Comparison of ENCODE assay signal across 14 cellular contexts in genomic region chr12:27841392-27841882, GRCh38.
DNase-seq lines count a peak whose midpoint lies in the region; ATAC-seq, FAIRE-seq and TF ChIP-seq lines count a peak whose summit lies in the region.
"Had no signal": no experiment of that assay in that cellular context is flagged by ENCODE, and none has a peak within 500 bp of the region (broad histone marks: within the 10 kb centered on the region; RNA-seq: fewer than 3 reads in every experiment).

No MANE protein-coding gene starts in this region.

- dilution Hi-C loops in endothelial cell of umbilical vein (cut with MboI; ENCODE audit: extremely low pct_ligation_motif_present, low sequenced_read_pairs) = no loop called here

- H3K4me3 Mint-ChIP-seq in activated naive CD4-positive, alpha-beta T cell treated with anti-CD3 and anti-CD28 coated beads, Interleukin-2, amount 10 ng/mL, durations not matched to agents 7 days and 5 days = no peak overlapping the region
- H3K4me3 Mint-ChIP-seq: activated CD4-positive, alpha-beta memory T cell treated with anti-CD3 and anti-CD28 coated beads, Interleukin-2, amount 10 ng/mL, durations not matched to agents 7 days and 5 days had no signal

- H2AFZ ChIP-seq in endothelial cell of umbilical vein (ENCODE audit: low read depth, low read length) = no peak overlapping the region

- intact Hi-C loops in A673 (cut with micrococcal nuclease; ENCODE audit: unreplicated experiment) = loop anchor here (10.0 kb wide), 1 partner anchor 1033 kb away; no protein-coding TSS in a partner anchor
- intact Hi-C loops in endothelial cell of umbilical vein (cut with micrococcal nuclease) = loop anchor here (1.0 kb wide), 1 partner anchor 19 kb away; no protein-coding TSS in a partner anchor
- intact Hi-C loops in heart right ventricle (cut with DNase I) = no loop called here

- no peaks in the 10 kb centered on the region for H3K36me3 Mint-ChIP-seq in activated naive CD4-positive, alpha-beta T cell treated with anti-CD3 and anti-CD28 coated beads, Interleukin-2, amount 10 ng/mL, durations not matched to agents 7 days and 5 days

- POLR2A ChIA-PET in A673 (lab: Charles Lee; ENCODE audit: low non-redundant PET) = no interaction called here
- POLR2A ChIA-PET in endothelial cell of umbilical vein (lab: Charles Lee) = no interaction called here

- no peaks in the 10 kb centered on the region for H3K4me1 Mint-ChIP-seq in activated naive CD4-positive, alpha-beta T cell treated with anti-CD3 and anti-CD28 coated beads, Interleukin-2, amount 10 ng/mL, durations not matched to agents 7 days and 5 days
- H3K4me1 Mint-ChIP-seq: activated CD4-positive, alpha-beta memory T cell treated with anti-CD3 and anti-CD28 coated beads, Interleukin-2, amount 10 ng/mL, durations not matched to agents 7 days and 5 days had no signal

- CTCF ChIA-PET in A673 (lab: Charles Lee) (no interaction called here), endothelial cell of umbilical vein (lab: Charles Lee) (interaction anchor here (1.3 to 3.3 kb wide), 4 partner anchors 11 to 62 kb away, joined by 3 to 43 read pairs (median 8); partner anchors contain the start of genes KLHL42 and MANSC4)
- CTCF ChIA-PET in activated naive CD4-positive, alpha-beta T cell treated with anti-CD3 and anti-CD28 coated beads, Interleukin-2, amount 10 ng/mL, durations not matched to agents 7 days and 5 days (lab: Charles Lee) = interaction anchor here (0.6 kb wide), 1 partner anchor 109 kb away, joined by 3 read pairs; no protein-coding TSS in a partner anchor

- H3K4me2 ChIP-seq in endothelial cell of umbilical vein (ENCODE audit: insufficient read depth, low read length) = no peak overlapping the region

- H3K9me3 ChIP-seq in A673 (ENCODE audit: low read depth, low read length, poor library complexity, severe bottlenecking) = no peaks in the 10 kb centered on the region
- H3K9me3 ChIP-seq in endothelial cell of umbilical vein (replicated peaks; ENCODE audit: control insufficient read depth, insufficient read depth, low read length) = no peaks in the 10 kb centered on the region
- peaks cover 0 to 8% (median 0%) of the 10 kb centered on the region in 11 donors for H3K9me3 ChIP-seq in heart right ventricle
- H3K9me3 ChIP-seq: psoas muscle had no signal

- no TSS peak for BruUV-seq in A673 (replicated peaks; lab: Mats Ljungman, UMichigan)
- no TSS peak for BruUV-seq in endothelial cell of umbilical vein (replicated peaks; lab: Mats Ljungman, UMichigan)

- H3K9ac ChIP-seq in endothelial cell of umbilical vein (replicated peaks; ENCODE audit: extremely low read depth, insufficient read depth, low read length) = no peak overlapping the region

- TF ChIP-seq CTCF in A673 (conservative IDR thresholded peaks at IDR 0.05; ENCODE audit: low read depth, low read length) = no peak
- no peak for TF ChIP-seq CTCF in endothelial cell of umbilical vein (IDR thresholded peaks at IDR 0.05; ENCODE audit: extremely low read depth in 1 of 2, insufficient read depth in 1 of 2, low read depth in 1 of 2, low read length in 2 of 2)
- TF ChIP-seq CTCF in heart right ventricle (IDR thresholded peaks at IDR 0.05) = no peak

- no peak overlapping the region for H3K27ac Mint-ChIP-seq in activated naive CD4-positive, alpha-beta T cell treated with anti-CD3 and anti-CD28 coated beads, Interleukin-2, amount 10 ng/mL, durations not matched to agents 7 days and 5 days
- H3K27ac Mint-ChIP-seq: activated CD4-positive, alpha-beta memory T cell treated with anti-CD3 and anti-CD28 coated beads, Interleukin-2, amount 10 ng/mL, durations not matched to agents 7 days and 5 days had no signal

- H3K79me2 ChIP-seq in endothelial cell of umbilical vein (ENCODE audit: control insufficient read depth, insufficient read depth, low read length) = no peaks in the 10 kb centered on the region

- ATAC-seq in GM21381 (IDR thresholded peaks at IDR 0.05; ENCODE audit: unreplicated experiment) (no peak), heart right ventricle (no peak)
- ATAC-seq: heart left ventricle, left cardiac atrium, psoas muscle had no signal

- 65 to 74% methylated on average over 5 of the region's 5 CpGs for WGBS in heart right ventricle, 2 donors

- FAIRE-seq in endothelial cell of umbilical vein (lab: Jason Lieb, UNC) = peak; percentile 26

- H3K27me3 Mint-ChIP-seq in activated naive CD4-positive, alpha-beta T cell treated with anti-CD3 and anti-CD28 coated beads, Interleukin-2, amount 10 ng/mL, durations not matched to agents 7 days and 5 days = no peaks in the 10 kb centered on the region

- no peak for TF ChIP-seq POLR2A in endothelial cell of umbilical vein (IDR thresholded peaks at IDR 0.05; ENCODE audit: low read depth, low read length)

- no peaks in the 10 kb centered on the region for H3K9me1 ChIP-seq in endothelial cell of umbilical vein (replicated peaks; ENCODE audit: control insufficient read depth, extremely low read depth, insufficient read depth, low read length)

- H3K9me3 Mint-ChIP-seq in activated naive CD4-positive, alpha-beta T cell treated with anti-CD3 and anti-CD28 coated beads, Interleukin-2, amount 10 ng/mL, durations not matched to agents 7 days and 5 days = no peaks in the 10 kb centered on the region
- H3K9me3 Mint-ChIP-seq: activated CD4-positive, alpha-beta memory T cell treated with anti-CD3 and anti-CD28 coated beads, Interleukin-2, amount 10 ng/mL, durations not matched to agents 7 days and 5 days had no signal

- no peaks in the 10 kb centered on the region for H4K20me1 ChIP-seq in endothelial cell of umbilical vein (replicated peaks; ENCODE audit: control insufficient read depth, extremely low read depth, insufficient read depth, low read length)

- H3K4me1 ChIP-seq in A673 (ENCODE audit: insufficient read depth, low read length, poor library complexity, severe bottlenecking) = peaks cover 14% of the 10 kb centered on the region
- peaks cover 12% of the 10 kb centered on the region for H3K4me1 ChIP-seq in endothelial cell of umbilical vein (ENCODE audit: control insufficient read depth, extremely low read depth, insufficient read depth, low read length)
- peaks cover 0 to 19% (median 6%) of the 10 kb centered on the region in 9 donors for H3K4me1 ChIP-seq in heart right ventricle
- H3K4me1 ChIP-seq: psoas muscle had no signal

- H3K4me3 ChIP-seq in A673 (ENCODE audit: low read depth, low read length, poor library complexity, severe bottlenecking) (no peak overlapping the region), endothelial cell of umbilical vein (replicated peaks in 1 of 3; ENCODE audit: insufficient read depth in 1 of 3, low read depth in 1 of 3, low read length in 3 of 3) (no peak overlapping the region), heart right ventricle (no peak overlapping the region)
- H3K4me3 ChIP-seq: heart left ventricle, psoas muscle had no signal

- H3K36me3 ChIP-seq in A673 (ENCODE audit: insufficient read depth, low read length, poor library complexity, severe bottlenecking) = no peaks in the 10 kb centered on the region
- no peaks in the 10 kb centered on the region for H3K36me3 ChIP-seq in endothelial cell of umbilical vein (ENCODE audit: control insufficient read depth in 2 of 2, extremely low read depth in 1 of 2, insufficient read depth in 2 of 2, low read length in 2 of 2)
- H3K36me3 ChIP-seq in heart right ventricle = no peaks in the 10 kb centered on the region
- H3K36me3 ChIP-seq: heart left ventricle had no signal

- H3K27ac ChIP-seq in A673 (ENCODE audit: low read depth, low read length, poor library complexity, severe bottlenecking) = no peak overlapping the region
- H3K27ac ChIP-seq in endothelial cell of umbilical vein (ENCODE audit: insufficient read depth, low read depth, low read length) = no peak overlapping the region
- H3K27ac ChIP-seq in heart right ventricle = no peak overlapping the region
- H3K27ac ChIP-seq: heart left ventricle, psoas muscle had no signal

- DNase-seq in A673 (ENCODE audit: low spot score) (peak; percentile 62), GM04504 (ENCODE audit: low read depth) (peak; percentile 24), NOMO-1 treated with dmso at 0.1 percent for 144 hours (lab: John Stamatoyannopoulos, UW; ENCODE audit: unreplicated experiment) (peak; percentile 22), endothelial cell of umbilical vein (ENCODE audit: low read depth, low spot score) (peak; percentile 57), NCI-H446 treated with DMSO at 0.1 percent for 48 hours (lab: John Stamatoyannopoulos, UW) (no peak), heart right ventricle (no peak)
- DNase-seq in activated naive CD4-positive, alpha-beta T cell treated with anti-CD3 and anti-CD28 coated beads, Interleukin-2, amount 10 ng/mL, durations not matched to agents 7 days and 5 days = no peak
- DNase-seq: activated CD4-positive, alpha-beta memory T cell treated with anti-CD3 and anti-CD28 coated beads, Interleukin-2, amount 10 ng/mL, durations not matched to agents 7 days and 5 days; AML-193; heart left ventricle; left cardiac atrium; psoas muscle; trophoblast cell had no signal

- no peaks in the 10 kb centered on the region for H3K27me3 ChIP-seq in A673 (replicated peaks; ENCODE audit: insufficient read depth, low read depth, low read length, poor library complexity)
- peaks cover 0 to 1% of the 10 kb centered on the region in 2 experiments for H3K27me3 ChIP-seq in endothelial cell of umbilical vein (ENCODE audit: control insufficient read depth in 2 of 2, insufficient read depth in 2 of 2, low read length in 2 of 2)
- no peaks in the 10 kb centered on the region for H3K27me3 ChIP-seq in heart right ventricle
- H3K27me3 ChIP-seq: heart left ventricle had no signal

TF ChIP-seq in endothelial cell of umbilical vein, 7 proteins besides CTCF, POLR2A, EP300 and RAD21:
- TF ChIP-seq GATA2 (IDR thresholded peaks at IDR 0.05; ENCODE audit: insufficient read depth, insufficient read length, low read depth, low read length) (no peak), JUN (IDR thresholded peaks at IDR 0.05; ENCODE audit: borderline replicate concordance, insufficient read depth, insufficient read length, low read depth) (no peak), EZH2 (IDR thresholded peaks at IDR 0.05; ENCODE audit: borderline replicate concordance, low read depth, low read length, severe bottlenecking) (no peak), MYC (IDR thresholded peaks at IDR 0.05; ENCODE audit: low read depth, low read length) (no peak), FOS (IDR thresholded peaks at IDR 0.05; ENCODE audit: borderline replicate concordance, insufficient read depth, low read length) (peak; percentile 55), MAX (IDR thresholded peaks at IDR 0.05; ENCODE audit: insufficient read depth, insufficient read length) (no peak), POLR2AphosphoS5 (IDR thresholded peaks at IDR 0.05; ENCODE audit: insufficient read depth, low read depth, low read length) (no peak)

Comparison
In these comparisons a context has a peak if more than half of its experiments do, and no peak if none do; other contexts are left out.
1. DNase-seq: peak in A673 (single experiment), GM04504 (single experiment), NOMO-1 treated with dmso at 0.1 percent for 144 hours (single experiment) and endothelial cell of umbilical vein (single experiment); none in NCI-H446 treated with DMSO at 0.1 percent for 48 hours (single experiment), activated naive CD4-positive, alpha-beta T cell treated with anti-CD3 and anti-CD28 coated beads, Interleukin-2, amount 10 ng/mL, durations not matched to agents 7 days and 5 days (single experiment) and heart right ventricle (0 of 2).
2. intact Hi-C loops: an anchor here in A673 (10.0 kb wide) and endothelial cell of umbilical vein (1.0 kb wide); none called in heart right ventricle.